In the genomic region with DNA sequence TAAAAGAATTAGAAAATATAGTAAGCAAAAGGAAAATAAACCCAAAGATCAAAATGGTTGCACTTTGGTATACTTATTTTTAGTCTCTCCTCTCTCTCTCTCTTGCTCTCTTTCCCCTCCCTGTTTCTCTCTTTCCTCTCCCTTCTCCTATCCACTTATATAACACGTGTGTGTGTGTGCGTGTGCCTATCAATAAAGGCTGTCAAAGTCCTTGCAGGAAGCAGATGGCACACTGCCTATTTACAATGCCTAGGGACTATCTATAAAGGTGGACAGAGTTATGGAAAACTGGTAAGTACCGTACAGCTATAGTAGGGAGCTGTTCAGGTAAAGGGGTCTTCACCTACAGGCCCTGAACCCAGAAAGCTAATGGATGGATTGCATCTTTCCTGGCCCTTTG, we compare ENCODE assay signal across 17 cellular contexts.
A peak's percentile ranks its signal among the peaks of the same experiment; 100 is the strongest.
DNase-seq lines count a peak whose midpoint lies in the region; ATAC-seq, FAIRE-seq and TF ChIP-seq lines count a peak whose summit lies in the region.
"Had no signal": no experiment of that assay in that cellular context is flagged by ENCODE, and none has a peak within 500 bp of the region (broad histone marks: within the 10 kb centered on the region; RNA-seq: fewer than 3 reads in every experiment).

No MANE protein-coding gene starts in this region.

- CTCF ChIA-PET in RWPE1 (lab: Yijun Ruan, JAX) = interaction anchor here (0.6 to 0.8 kb wide), 6 partner anchors 66 to 515 kb away, joined by 3 to 5 read pairs (median 4); no protein-coding TSS in a partner anchor

- no peaks in the 10 kb centered on the region for H3K27me3 ChIP-seq in pancreas
- H3K27me3 ChIP-seq: BLaER1 had no signal

- H3K27ac ChIP-seq in pancreas (no peak overlapping the region), RWPE1 (no peak overlapping the region)
- H3K27ac ChIP-seq: BLaER1 had no signal

- 31 to 32% methylated on average over 3 of the region's 3 CpGs for WGBS in pancreas, 2 donors

- no peak for FAIRE-seq in pancreas (lab: Jason Lieb, UNC)
- FAIRE-seq: GM12892, H1 had no signal

- no peak for TF ChIP-seq CTCF in pancreas (IDR thresholded peaks at IDR 0.05)
- no peak for TF ChIP-seq CTCF in RWPE1 (conservative IDR thresholded peaks at IDR 0.05; ENCODE audit: low read depth)

- DNase-seq in NCI-H1417 (lab: John Stamatoyannopoulos, UW) = peak in 2 of 3 experiments; percentile 31 to 60
- no peak for DNase-seq in NCI-H1417 treated with DMSO at 0.1 percent for 48 hours (lab: John Stamatoyannopoulos, UW)
- DNase-seq in NCI-H345 (lab: John Stamatoyannopoulos, UW) = peak; percentile 39
- DNase-seq in left colon = peak; percentile 9 to 48
- no peak for DNase-seq in pancreas
- no peak for DNase-seq in RWPE1 (ENCODE audit: low spot score)
- no peak for DNase-seq in pons (ENCODE audit: low spot score)
- DNase-seq: 8988T; CD8-positive, alpha-beta T cell; GF-D8; NCI-H1694 treated with DMSO at 0.1 percent for 48 hours; NCI-H526 treated with DMSO at 0.1 percent for 48 hours; SW 1271 had no signal

- H3K9me3 ChIP-seq in pancreas = no peaks in the 10 kb centered on the region
- H3K9me3 ChIP-seq: BLaER1 had no signal

- POLR2A ChIA-PET in RWPE1 (lab: Yijun Ruan, JAX; ENCODE audit: low non-redundant PET) = no interaction called here

- H3K4me1 ChIP-seq in pancreas = no peaks in the 10 kb centered on the region

- intact Hi-C loops in left colon (cut with DNase I, micrococcal nuclease) = no loop called here
- intact Hi-C loops in pancreas (cut with DNase I) = no loop called here

- ATAC-seq in left colon (peak; percentile 96), pancreas (peak in 3 of 4 donors; percentile 16 to 43 (median 18)), GM21529 (IDR thresholded peaks at IDR 0.05; ENCODE audit: unreplicated experiment) (no peak)
- ATAC-seq: CD8-positive, alpha-beta T cell had no signal

- H3K4me3 ChIP-seq in pancreas = no peak overlapping the region
- H3K4me3 ChIP-seq: BLaER1 had no signal

- H3K36me3 ChIP-seq in pancreas = no peaks in the 10 kb centered on the region
- H3K36me3 ChIP-seq: BLaER1 had no signal

Comparison
In these comparisons a context has a peak if more than half of its experiments do, and no peak if none do; other contexts are left out.
1. DNase-seq: peak in NCI-H1417 (2 of 3), NCI-H345 (single experiment) and left colon (2 of 2); none in NCI-H1417 treated with DMSO at 0.1 percent for 48 hours (single experiment), pancreas (0 of 6), RWPE1 (single experiment) and pons (single experiment).